In genomic region chr5:81422671-81423070, GRCh38 we compare ENCODE assay signal across 16 cellular contexts. TPM values are rescaled to one million over a fixed set of nuclear protein-coding genes. Genes with fewer than 3 reads are reported as not detected.
DNase-seq lines count a peak whose midpoint lies in the region; ATAC-seq and TF ChIP-seq lines count a peak whose summit lies in the region.
"Had no signal": no experiment of that assay in that cellular context is flagged by ENCODE, and none has a peak within 500 bp of the region (broad histone marks: within the 10 kb centered on the region; RNA-seq: fewer than 3 reads in every experiment).

No MANE protein-coding gene starts in this region.

- H3K4me3 Mint-ChIP-seq in stimulated activated naive CD8-positive, alpha-beta T cell treated with anti-CD3 and anti-CD28 coated beads, Interleukin-15, Interleukin-2, amounts not matched to agents 100 ng/mL and 50 ng/mL, for 24 hours: no peak overlapping the region
- H3K4me3 Mint-ChIP-seq in WTC11: no peak overlapping the region
- H3K4me3 Mint-ChIP-seq: activated T-cell treated with anti-CD3 and anti-CD28 coated beads, Interleukin-2, amount 50 U/mL, for 24 hours had no signal

- no peaks in the 10 kb centered on the region for H3K27me3 Mint-ChIP-seq in stimulated activated naive CD8-positive, alpha-beta T cell treated with anti-CD3 and anti-CD28 coated beads, Interleukin-15, Interleukin-2, amounts not matched to agents 100 ng/mL and 50 ng/mL, for 24 hours
- H3K27me3 Mint-ChIP-seq in WTC11 (ENCODE audit: low read depth): no peaks in the 10 kb centered on the region
- H3K27me3 Mint-ChIP-seq: activated T-cell treated with anti-CD3 and anti-CD28 coated beads, Interleukin-2, amount 50 U/mL, for 24 hours had no signal

- H3K27ac Mint-ChIP-seq in stimulated activated naive CD8-positive, alpha-beta T cell treated with anti-CD3 and anti-CD28 coated beads, Interleukin-15, Interleukin-2, amounts not matched to agents 100 ng/mL and 50 ng/mL, for 24 hours: peak overlapping the region; percentile 59
- no peak overlapping the region for H3K27ac Mint-ChIP-seq in WTC11

- no peak for ATAC-seq in stimulated activated naive CD8-positive, alpha-beta T cell treated with anti-CD3 and anti-CD28 coated beads, Interleukin-15, Interleukin-2, amounts not matched to agents 100 U/mL and 50 U/mL, for 24 hours
- ATAC-seq in WTC11 (no peak), HG03342 (IDR thresholded peaks at IDR 0.05; ENCODE audit: unreplicated experiment) (no peak)

- POLR2A ChIA-PET in WTC11 (lab: Charles Lee): no interaction called here

- CTCF ChIA-PET in WTC11 (lab: Charles Lee): no interaction called here

- peaks cover 9% of the 10 kb centered on the region for H3K36me3 Mint-ChIP-seq in stimulated activated naive CD8-positive, alpha-beta T cell treated with anti-CD3 and anti-CD28 coated beads, Interleukin-15, Interleukin-2, amounts not matched to agents 100 ng/mL and 50 ng/mL, for 24 hours (ENCODE audit: low read depth)
- no peaks in the 10 kb centered on the region for H3K36me3 Mint-ChIP-seq in WTC11

- H3K4me1 Mint-ChIP-seq in stimulated activated naive CD8-positive, alpha-beta T cell treated with anti-CD3 and anti-CD28 coated beads, Interleukin-15, Interleukin-2, amounts not matched to agents 100 ng/mL and 50 ng/mL, for 24 hours (ENCODE audit: low read depth): peaks cover 31% of the 10 kb centered on the region
- H3K4me1 Mint-ChIP-seq in WTC11: peaks cover 14% of the 10 kb centered on the region

- TF ChIP-seq CTCF in WTC11 (IDR thresholded peaks at IDR 0.05): no peak

- DNase-seq in stimulated activated naive CD8-positive, alpha-beta T cell treated with anti-CD3 and anti-CD28 coated beads, Interleukin-15, Interleukin-2, amounts not matched to agents 100 U/mL and 50 U/mL, for 24 hours: no peak
- no peak for DNase-seq in WTC11 (ENCODE audit: low spot score)
- peak; percentile 78 for DNase-seq in foreskin melanocyte
- DNase-seq in NCI-H1105 treated with DMSO at 0.1 percent for 48 hours (lab: John Stamatoyannopoulos, UW): no peak
- no peak for DNase-seq in SK-N-DZ (ENCODE audit: low spot score)
- DNase-seq in hypothalamus (lab: John Stamatoyannopoulos, UW): no peak
- DNase-seq: activated T-cell treated with anti-CD3 and anti-CD28 coated beads, Interleukin-2, amount 50 U/mL, for 24 hours; BE2C; caudate nucleus; KBM-7; lower lobe of right lung; NCI-H2081; Peyer's patch; substantia nigra had no signal

- H3K9me3 Mint-ChIP-seq in stimulated activated naive CD8-positive, alpha-beta T cell treated with anti-CD3 and anti-CD28 coated beads, Interleukin-15, Interleukin-2, amounts not matched to agents 100 ng/mL and 50 ng/mL, for 24 hours: no peaks in the 10 kb centered on the region
- H3K9me3 Mint-ChIP-seq in WTC11: no peaks in the 10 kb centered on the region
- H3K9me3 Mint-ChIP-seq: activated T-cell treated with anti-CD3 and anti-CD28 coated beads, Interleukin-2, amount 50 U/mL, for 24 hours had no signal

TF ChIP-seq in WTC11, 78 proteins besides CTCF, POLR2A, EP300 and RAD21:
- TF ChIP-seq ZNF317 (CRISPR knock-in tag; IDR thresholded peaks at IDR 0.05; ENCODE audit: borderline replicate concordance, low read depth): no peak
- TF ChIP-seq HMGA2 (CRISPR knock-in tag; IDR thresholded peaks at IDR 0.05): no peak
- TF ChIP-seq ZNF219 (CRISPR knock-in tag; IDR thresholded peaks at IDR 0.05; ENCODE audit: borderline replicate concordance): no peak
- peak; percentile 91 for TF ChIP-seq GABPB1 (CRISPR knock-in tag; IDR thresholded peaks at IDR 0.05)
- no peak for TF ChIP-seq TEAD1 (CRISPR knock-in tag; IDR thresholded peaks at IDR 0.05)
TF ChIP-seq in WTC11: peak in this region for 1.

RNA-seq across cellular contexts. Expression of gene ACOT12, which starts 28.7 kb away (rescaled TPM):
- 0.16 TPM in 1 of 3 replicates, not detected in the others for total RNA-seq in WTC11 (2021)
- polyA plus RNA-seq in SK-N-DZ (2014; cell fraction: cytosol; rRNA removed): not detected in 2 replicates
- polyA plus RNA-seq in SK-N-DZ (2014; cell fraction: nucleus; rRNA removed): 0.95 TPM in 1 of 2 replicates, not detected in the other
- total RNA-seq: lower lobe of right lung had no signal
